8 cellular contexts compared by ENCODE assay signal in the genomic region with DNA sequence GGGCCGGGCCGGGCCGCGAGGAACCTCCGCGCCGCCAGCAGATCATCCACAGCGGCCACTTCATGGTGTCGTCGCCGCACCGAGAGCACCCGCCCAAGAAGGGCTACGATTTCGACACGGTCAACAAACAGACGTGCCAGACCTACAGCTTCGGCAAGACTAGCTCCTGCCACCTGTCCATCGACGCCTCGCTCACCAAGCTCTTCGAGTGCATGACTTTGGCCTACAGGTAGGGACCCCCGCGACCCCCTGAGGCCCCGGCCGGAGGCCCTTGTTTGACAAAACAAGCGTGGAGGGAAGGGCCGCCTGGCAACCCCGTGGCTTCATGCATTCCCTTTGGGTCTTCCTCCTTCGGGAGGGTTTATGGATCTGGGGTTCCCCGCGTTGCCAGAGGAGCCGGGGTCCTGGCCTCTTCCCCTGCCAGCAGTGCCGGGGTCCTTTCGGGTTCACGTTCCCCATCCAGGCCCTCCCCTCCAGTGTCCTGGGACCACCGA. TPM values are rescaled to one million over a fixed set of nuclear protein-coding genes. Genes with fewer than 3 reads are reported as not detected.
DNase-seq lines count a peak whose midpoint lies in the region; ATAC-seq, FAIRE-seq and TF ChIP-seq lines count a peak whose summit lies in the region.

No MANE protein-coding gene starts in this region.

- intact Hi-C loops in pancreas (cut with DNase I): no loop called here

- H3K4me1 Mint-ChIP-seq in activated CD8-positive, alpha-beta T cell treated with anti-CD3 and anti-CD28 coated beads, Interleukin-2, amount 10 ng/mL, durations not matched to agents 7 days and 5 days (ENCODE audit: low read depth): peaks cover 54% of the 10 kb centered on the region

- H3K36me3 Mint-ChIP-seq in activated CD8-positive, alpha-beta T cell treated with anti-CD3 and anti-CD28 coated beads, Interleukin-2, amount 10 ng/mL, durations not matched to agents 7 days and 5 days (ENCODE audit: low read depth): peaks cover 31% of the 10 kb centered on the region

- H3K4me1 ChIP-seq in pancreas: peaks cover 10 to 32% (median 14%) of the 10 kb centered on the region in 3 donors

- no peaks in the 10 kb centered on the region for H3K9me3 ChIP-seq in pancreas

- no peaks in the 10 kb centered on the region for H3K9me3 Mint-ChIP-seq in activated CD8-positive, alpha-beta T cell treated with anti-CD3 and anti-CD28 coated beads, Interleukin-2, amount 10 ng/mL, durations not matched to agents 7 days and 5 days (ENCODE audit: insufficient read depth)

- peak overlapping the region; percentile 86 for H3K4me3 Mint-ChIP-seq in activated CD8-positive, alpha-beta T cell treated with anti-CD3 and anti-CD28 coated beads, Interleukin-2, amount 10 ng/mL, durations not matched to agents 7 days and 5 days

- no peak for FAIRE-seq in pancreas (lab: Jason Lieb, UNC)

- H3K27ac Mint-ChIP-seq in activated CD8-positive, alpha-beta T cell treated with anti-CD3 and anti-CD28 coated beads, Interleukin-2, amount 10 ng/mL, durations not matched to agents 7 days and 5 days: peak overlapping the region; percentile 79

- 0% methylated on average over 30 to 37 of the region's 37 CpGs for WGBS in pancreas, 2 donors

- POLR2A ChIA-PET in activated CD8-positive, alpha-beta T cell treated with anti-CD3 and anti-CD28 coated beads, Interleukin-2, amount 10 ng/mL, durations not matched to agents 7 days and 5 days (lab: Charles Lee): interaction anchor here (1.5 kb wide), 1 partner anchor 27 kb away, joined by 4 read pairs; no protein-coding TSS in a partner anchor

- peak; percentile 29 for ATAC-seq in activated CD8-positive, alpha-beta T cell treated with anti-CD3 and anti-CD28 coated beads, Interleukin-2, amount 10 ng/mL, durations not matched to agents 7 days and 5 days
- ATAC-seq in pancreas (peak in 3 of 4 donors; percentile 1 to 18 (median 1)), GM19035 (IDR thresholded peaks at IDR 0.05; ENCODE audit: unreplicated experiment) (no peak), GM21825 (IDR thresholded peaks at IDR 0.05; ENCODE audit: unreplicated experiment) (no peak)

- H3K27me3 ChIP-seq in HL-60 (ENCODE audit: insufficient read depth, poor library complexity, severe bottlenecking) (no peaks in the 10 kb centered on the region), pancreas (no peaks in the 10 kb centered on the region)

- TF ChIP-seq CTCF in HL-60 (IDR thresholded peaks at IDR 0.05; ENCODE audit: insufficient read depth, low read length): no peak
- no peak for TF ChIP-seq CTCF in fibroblast of the aortic adventitia (IDR thresholded peaks at IDR 0.05; ENCODE audit: insufficient read depth, low read length)
- TF ChIP-seq CTCF in pancreas (IDR thresholded peaks at IDR 0.05): no peak

- no peaks in the 10 kb centered on the region for H3K27me3 Mint-ChIP-seq in activated CD8-positive, alpha-beta T cell treated with anti-CD3 and anti-CD28 coated beads, Interleukin-2, amount 10 ng/mL, durations not matched to agents 7 days and 5 days (ENCODE audit: low read depth)

- H3K4me3 ChIP-seq in HL-60 (replicated peaks; ENCODE audit: insufficient read depth, low read length) (peak overlapping the region; percentile 74), fibroblast of the aortic adventitia (ENCODE audit: low read depth, low read length) (peak overlapping the region; percentile 89), pancreas (peak overlapping the region; percentile 55 to 88 (median 80))

- DNase-seq in Daoy (ENCODE audit: low read depth): peak; percentile 50
- peak in 1 of 2 experiments; percentile 58 for DNase-seq in HL-60 (ENCODE audit: low read depth in 1 of 2, low spot score in 1 of 2)
- DNase-seq in activated CD8-positive, alpha-beta T cell treated with anti-CD3 and anti-CD28 coated beads, Interleukin-2, amount 10 ng/mL, durations not matched to agents 7 days and 5 days: no peak
- DNase-seq in fibroblast of the aortic adventitia (ENCODE audit: low read depth): no peak
- DNase-seq in pancreas: peak in 5 of 6 donors; percentile 50 to 87 (median 64)
- no peak for DNase-seq in GDM1 (lab: John Stamatoyannopoulos, UW)

- H3K27ac ChIP-seq in HL-60 (replicated peaks): peak overlapping the region; percentile 74
- peak overlapping the region; percentile 59 to 78 (median 74) for H3K27ac ChIP-seq in pancreas

- CTCF ChIA-PET in activated CD8-positive, alpha-beta T cell treated with anti-CD3 and anti-CD28 coated beads, Interleukin-2, amount 10 ng/mL, durations not matched to agents 7 days and 5 days (lab: Charles Lee): interaction anchor here (1.5 to 5.3 kb wide), 3 partner anchors 11 to 44 kb away, joined by 6 to 30 read pairs (median 15); no protein-coding TSS in a partner anchor

- H3K36me3 ChIP-seq in pancreas: no peaks in the 10 kb centered on the region

RNA-seq across cellular contexts. Expression of a gene that starts 0.5 kb away (rescaled TPM):
- total RNA-seq in Daoy (2014; rRNA removed; shearing (Covaris generic)): 3.4 and 7.1 TPM in 2 replicates
- total RNA-seq in activated CD8-positive, alpha-beta T cell treated with anti-CD3 and anti-CD28 coated beads, Interleukin-2, amount 10 ng/mL, durations not matched to agents 7 days and 5 days: 10 to 100 TPM; 38.8 to 42.7 TPM
- total RNA-seq in fibroblast of the aortic adventitia (ENCODE audit: low replicate concordance): 8.3 and 15.4 TPM in 2 replicates
- 10 to 100 TPM; 44.0 to 78.0 (median 55.5) TPM for total RNA-seq in pancreas
- 10 to 100 TPM; 35.4 to 90.1 TPM for polyA plus RNA-seq in pancreas

RNA-seq across cellular contexts. Expression of a gene that starts 57.4 kb away (rescaled TPM):
- 7.1 and 9.4 TPM in 2 replicates for total RNA-seq in Daoy (2014; rRNA removed; shearing (Covaris generic))
- 1 to 10 TPM; 6.2 to 8.1 TPM for total RNA-seq in activated CD8-positive, alpha-beta T cell treated with anti-CD3 and anti-CD28 coated beads, Interleukin-2, amount 10 ng/mL, durations not matched to agents 7 days and 5 days
- total RNA-seq in fibroblast of the aortic adventitia (ENCODE audit: low replicate concordance): 3.2 and 12.2 TPM in 2 replicates
- 10 to 100 TPM in 3 of 6 donors, 1 to 10 TPM in 3; 8.3 to 13.4 (median 10.5) TPM for total RNA-seq in pancreas
- 1 to 10 TPM; 6.9 to 8.3 TPM for polyA plus RNA-seq in pancreas

Comparison
In these comparisons a context has a peak if more than half of its experiments do, and no peak if none do; other contexts are left out.
1. DNase-seq: peak in Daoy (single experiment) and pancreas (5 of 6); none in activated CD8-positive, alpha-beta T cell treated with anti-CD3 and anti-CD28 coated beads, Interleukin-2, amount 10 ng/mL, durations not matched to agents 7 days and 5 days (single experiment), fibroblast of the aortic adventitia (single experiment) and GDM1 (single experiment).
2. ATAC-seq: peak in activated CD8-positive, alpha-beta T cell treated with anti-CD3 and anti-CD28 coated beads, Interleukin-2, amount 10 ng/mL, durations not matched to agents 7 days and 5 days (single experiment) and pancreas (3 of 4); none in GM19035 (single experiment) and GM21825 (single experiment).
3. Peak in every context shown above with its lines, with median percentiles within 50 percentile points of each other: H3K4me3 ChIP-seq.